In the genomic region with DNA sequence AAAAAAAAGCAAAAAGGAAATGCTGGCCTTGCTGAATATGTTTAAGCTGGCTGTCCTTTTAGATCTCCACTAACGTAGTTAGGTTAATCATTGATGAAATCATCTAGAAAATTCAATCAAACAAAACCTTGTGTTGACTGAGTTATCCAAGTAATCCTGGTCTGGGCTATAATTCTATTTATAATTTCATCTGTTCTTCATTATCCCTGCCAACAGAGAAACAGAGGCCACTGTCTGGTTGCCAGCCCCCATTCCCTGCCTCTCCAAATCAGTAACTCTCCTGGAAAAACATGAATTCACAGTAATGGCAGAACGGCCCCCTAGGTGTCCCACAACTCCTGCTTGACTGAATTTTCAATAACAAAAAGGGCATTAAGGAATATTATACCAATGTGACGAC, we compare ENCODE assay signal across 19 cellular contexts. TPM values are rescaled to one million over a fixed set of nuclear protein-coding genes. Genes with fewer than 3 reads are reported as not detected.
DNase-seq lines count a peak whose midpoint lies in the region; TF ChIP-seq lines count a peak whose summit lies in the region.
"Had no signal": no experiment of that assay in that cellular context is flagged by ENCODE, and none has a peak within 500 bp of the region (broad histone marks: within the 10 kb centered on the region; RNA-seq: fewer than 3 reads in every experiment).

No MANE protein-coding gene starts in this region.

- DNase-seq in activated naive CD8-positive, alpha-beta T cell treated with anti-CD3 and anti-CD28 coated beads for 36 hours, result no peak
- DNase-seq in kidney tubule cell (ENCODE audit: low spot score) (peak; percentile 22), anterior cingulate cortex (lab: John Stamatoyannopoulos, UW) (no peak), NCI-H2107 treated with DMSO at 0.1 percent for 48 hours (lab: John Stamatoyannopoulos, UW; ENCODE audit: unreplicated experiment) (no peak), NCI-H187 treated with DMSO at 0.1 percent for 48 hours (lab: John Stamatoyannopoulos, UW) (no peak), NCI-H2227 (lab: John Stamatoyannopoulos, UW; ENCODE audit: unreplicated experiment) (no peak)
- DNase-seq: activated CD4-positive, alpha-beta T cell treated with anti-CD3 and anti-CD28 coated beads, Interleukin-2, amount 50 U/mL, for 1 hour; aorta; NCI-H1092 treated with DMSO at 0.1 percent for 48 hours; NCI-H226; SJCRH30; transverse colon had no signal

- no peaks in the 10 kb centered on the region for H3K9me3 Mint-ChIP-seq in activated naive CD8-positive, alpha-beta T cell (ENCODE audit: low read depth)
- H3K9me3 Mint-ChIP-seq in activated naive CD8-positive, alpha-beta T cell treated with anti-CD3 and anti-CD28 coated beads for 36 hours, result peaks cover 2% of the 10 kb centered on the region
- H3K9me3 Mint-ChIP-seq: stimulated activated effector memory CD8-positive, alpha-beta T cell treated with anti-CD3 and anti-CD28 coated beads, Interleukin-12 subunit alpha, Interleukin-12 subunit beta, amount 100 ng/mL, for 72 hours had no signal

- H3K36me3 Mint-ChIP-seq in activated naive CD8-positive, alpha-beta T cell, result peaks cover 8% of the 10 kb centered on the region
- peaks cover 41% of the 10 kb centered on the region for H3K36me3 Mint-ChIP-seq in activated naive CD8-positive, alpha-beta T cell treated with anti-CD3 and anti-CD28 coated beads for 36 hours
- H3K36me3 Mint-ChIP-seq: stimulated activated effector memory CD8-positive, alpha-beta T cell treated with anti-CD3 and anti-CD28 coated beads, Interleukin-12 subunit alpha, Interleukin-12 subunit beta, amount 100 ng/mL, for 72 hours had no signal

- peak overlapping the region; percentile 79 for H3K27ac ChIP-seq in VCaP
- H3K27ac ChIP-seq: coronary artery, epithelial cell of prostate, KMS-11, parathyroid adenoma, SJCRH30 had no signal

- H3K27me3 Mint-ChIP-seq in activated naive CD8-positive, alpha-beta T cell, result no peaks in the 10 kb centered on the region
- H3K27me3 Mint-ChIP-seq in activated naive CD8-positive, alpha-beta T cell treated with anti-CD3 and anti-CD28 coated beads for 36 hours, result no peaks in the 10 kb centered on the region

- TF ChIP-seq CTCF in VCaP (conservative IDR thresholded peaks at IDR 0.05), result no peak

- peaks cover 84% of the 10 kb centered on the region for H3K4me1 Mint-ChIP-seq in activated naive CD8-positive, alpha-beta T cell (ENCODE audit: low read depth)
- H3K4me1 Mint-ChIP-seq in activated naive CD8-positive, alpha-beta T cell treated with anti-CD3 and anti-CD28 coated beads for 36 hours, result peaks cover 68% of the 10 kb centered on the region

- H3K4me3 Mint-ChIP-seq in activated naive CD8-positive, alpha-beta T cell, result no peak overlapping the region
- no peak overlapping the region for H3K4me3 Mint-ChIP-seq in activated naive CD8-positive, alpha-beta T cell treated with anti-CD3 and anti-CD28 coated beads for 36 hours
- H3K4me3 Mint-ChIP-seq: stimulated activated effector memory CD8-positive, alpha-beta T cell treated with anti-CD3 and anti-CD28 coated beads, Interleukin-12 subunit alpha, Interleukin-12 subunit beta, amount 100 ng/mL, for 72 hours had no signal

- peak overlapping the region; percentile 72 for H3K27ac Mint-ChIP-seq in activated naive CD8-positive, alpha-beta T cell
- no peak overlapping the region for H3K27ac Mint-ChIP-seq in activated naive CD8-positive, alpha-beta T cell treated with anti-CD3 and anti-CD28 coated beads for 36 hours
- H3K27ac Mint-ChIP-seq: stimulated activated effector memory CD8-positive, alpha-beta T cell treated with anti-CD3 and anti-CD28 coated beads, Interleukin-12 subunit alpha, Interleukin-12 subunit beta, amount 100 ng/mL, for 72 hours had no signal

RNA-seq across cellular contexts. Expression of gene DOCK10, which starts 24.6 kb away (rescaled TPM):
- total RNA-seq in activated naive CD8-positive, alpha-beta T cell treated with anti-CD3 and anti-CD28 coated beads for 36 hours, result 100 to 1,000 TPM; 154 to 159 TPM
